ENCODE assay signal across 34 cellular contexts in genomic region chr3:178916223-178916622, GRCh38.
"Had no signal": no experiment of that assay in that cellular context is flagged by ENCODE, and none has a peak within 500 bp of the region (broad histone marks: within the 10 kb centered on the region; RNA-seq: fewer than 3 reads in every experiment).

No MANE protein-coding gene starts in this region.

- H3K27me3 ChIP-seq: adrenal gland, body of pancreas, brain microvascular endothelial cell, breast epithelium had no signal

- ATAC-seq: activated CD8-positive, alpha-beta T cell treated with anti-CD3 and anti-CD28 coated beads for 36 hours; activated naive CD4-positive, alpha-beta T cell treated with anti-CD3 and anti-CD28 coated beads, Interleukin-2, amount 50 U/mL, for 72 hours; activated T-cell treated with anti-CD3 and anti-CD28 coated beads, Interleukin-2, amount 50 U/mL, for 4 hours; activated T-cell treated with anti-CD3 and anti-CD28 coated beads, Interleukin-2, amount 50 U/mL, for 72 hours; activated T-helper 17 cell treated with anti-CD3 and anti-CD28 coated beads, Interleukin-2, amount 50 U/mL, for 72 hours; body of pancreas had no signal

- FAIRE-seq: astrocyte, colon, TTC549 had no signal

- H3K36me3 ChIP-seq: adrenal gland, brain microvascular endothelial cell, breast epithelium had no signal

- H3K27ac ChIP-seq: adrenal gland, body of pancreas, brain microvascular endothelial cell, breast epithelium, VCaP had no signal

- H3K4me1 ChIP-seq: adrenal gland, body of pancreas, breast epithelium had no signal

- H3K4me3 ChIP-seq: adrenal gland, body of pancreas, breast epithelium had no signal

- DNase-seq: activated B cell treated with CpG ODN at 0.5 μM for 24 hours; activated CD4-positive, alpha-beta memory T cell treated with anti-CD3 and anti-CD28 coated beads for 36 hours; activated CD4-positive, alpha-beta T cell treated with anti-CD3 and anti-CD28 coated beads for 4 hours; activated CD4-positive, alpha-beta T cell treated with anti-CD3 and anti-CD28 coated beads, Interleukin-2, amount 10 ng/mL, durations not matched to agents 24 days and 14 days; activated CD4-positive, alpha-beta T cell treated with anti-CD3 and anti-CD28 coated beads, Interleukin-2, amount 50 U/mL, for 1 hour; activated CD4-positive, alpha-beta T cell treated with anti-CD3 and anti-CD28 coated beads, Interleukin-2, amount 50 U/mL, for 4 hours; activated CD4-positive, CD25-positive, alpha-beta regulatory T cell treated with anti-CD3 and anti-CD28 coated beads, Interleukin-2, amount 50 U/mL, for 72 hours; activated CD8-positive, alpha-beta memory T cell treated with anti-CD3 and anti-CD28 coated beads, Interleukin-2, amount 50 U/mL, for 4 hours; activated CD8-positive, alpha-beta T cell treated with anti-CD3 and anti-CD28 coated beads for 36 hours; activated effector memory CD4-positive, alpha-beta T cell treated with anti-CD3 and anti-CD28 coated beads, Interleukin-2, amount 50 U/mL, for 16 hours; activated gamma-delta T cell treated with Interleukin-2 at 50 U/mL for 16 hours; activated naive CD4-positive, alpha-beta T cell; activated naive CD4-positive, alpha-beta T cell treated with anti-CD3 and anti-CD28 coated beads for 36 hours; activated naive CD4-positive, alpha-beta T cell treated with anti-CD3 and anti-CD28 coated beads, Interleukin-2, amount 50 U/mL, for 16 hours; activated naive CD8-positive, alpha-beta T cell treated with anti-CD3 and anti-CD28 coated beads for 36 hours; activated T-cell treated with anti-CD3 and anti-CD28 coated beads for 4 hours; activated T-cell treated with anti-CD3 and anti-CD28 coated beads, Interleukin-2, amount 50 U/mL, for 1 hour; activated T-cell treated with anti-CD3 and anti-CD28 coated beads, Interleukin-2, amount 50 U/mL, for 4 hours; activated T-cell treated with anti-CD3 and anti-CD28 coated beads, Interleukin-2, amount 50 U/mL, for 72 hours; adrenal gland; amniotic stem cell; aorta; body of pancreas; brain microvascular endothelial cell; central memory CD4-positive, alpha-beta T cell; T-helper 2 cell; T-helper 9 cell had no signal
